8 cellular contexts compared by ENCODE assay signal in genomic region chr22:43088979-43089717, GRCh38. TPM values are rescaled to one million over a fixed set of nuclear protein-coding genes. Genes with fewer than 3 reads are reported as not detected.
DNase-seq lines count a peak whose midpoint lies in the region; ATAC-seq and TF ChIP-seq lines count a peak whose summit lies in the region.

TTLL1 (minus strand) TSS chr22:43089391; CDS start chr22:43075586, 13,805 bp downstream.

- H3K9me2 ChIP-seq in MM.1S (replicated peaks; ENCODE audit: insufficient read depth, low read length), result no peaks in the 10 kb centered on the region

- H3K27me3 ChIP-seq in MM.1S (replicated peaks; ENCODE audit: insufficient read depth, low read length) (no peaks in the 10 kb centered on the region), thoracic aorta (replicated peaks; ENCODE audit: insufficient read depth) (no peaks in the 10 kb centered on the region)

- peaks cover 27% of the 10 kb centered on the region for H3F3A ChIP-seq in MM.1S (ENCODE audit: insufficient read depth, low read length)

- peaks cover 13% of the 10 kb centered on the region for H3K4me1 Mint-ChIP-seq in osteocyte (ENCODE audit: unreplicated experiment)

- peak within 1 kb of the TSS; percentile 74 for H3K4me3 ChIP-seq in MM.1S (ENCODE audit: low read length)
- H3K4me3 ChIP-seq in thoracic aorta, result peak within 1 kb of the TSS; percentile 78

- H3K27me3 Mint-ChIP-seq in osteocyte (ENCODE audit: unreplicated experiment), result no peaks in the 10 kb centered on the region

- H3K4me3 Mint-ChIP-seq in osteocyte (ENCODE audit: unreplicated experiment), result peak within 1 kb of the TSS; percentile 86

- H3K9me3 Mint-ChIP-seq in osteocyte (ENCODE audit: unreplicated experiment), result no peaks in the 10 kb centered on the region

- H3K4me1 ChIP-seq in MM.1S (ENCODE audit: low read length) (peaks cover 19% of the 10 kb centered on the region), thoracic aorta (ENCODE audit: control insufficient read depth in 1 of 2, low read depth in 2 of 2) (peaks cover 3 to 7% of the 10 kb centered on the region in 2 donors)

- H2AFZ ChIP-seq in MM.1S (ENCODE audit: low read length), result peak within 1 kb of the TSS; percentile 99

- H3K36me3 Mint-ChIP-seq in osteocyte (ENCODE audit: unreplicated experiment), result peaks cover 8% of the 10 kb centered on the region

- H3K27ac Mint-ChIP-seq in osteocyte (ENCODE audit: unreplicated experiment), result peak within 1 kb of the TSS; percentile 87

- no peaks in the 10 kb centered on the region for H4K20me1 ChIP-seq in MM.1S (ENCODE audit: insufficient read depth, low read length)

- peak within 1 kb of the TSS; percentile 43 for H3K9ac ChIP-seq in MM.1S (ENCODE audit: low read length)

- H3K9me3 ChIP-seq in MM.1S (replicated peaks; ENCODE audit: insufficient read depth, low read length) (no peaks in the 10 kb centered on the region), thoracic aorta (no peaks in the 10 kb centered on the region)

- H3K36me3 ChIP-seq in MM.1S (replicated peaks; ENCODE audit: insufficient read depth, low read length) (no peaks in the 10 kb centered on the region), thoracic aorta (no peaks in the 10 kb centered on the region)

- no peaks in the 10 kb centered on the region for H3K79me2 ChIP-seq in MM.1S (ENCODE audit: low read length)

- no peak for ATAC-seq in thoracic aorta (ENCODE audit: insufficient number of reproducible peaks, low FRiP score, low read depth)

- H3K4me2 ChIP-seq in MM.1S (ENCODE audit: low read depth, low read length), result peak within 1 kb of the TSS; percentile 88

- DNase-seq in Daoy (ENCODE audit: low read depth), result peak; percentile 94
- peak; percentile 61 for DNase-seq in GOT3 (lab: John Stamatoyannopoulos, UW)
- peak; percentile 92 for DNase-seq in MM.1S
- peak; percentile 83 for DNase-seq in SK-N-DZ (ENCODE audit: low spot score)
- DNase-seq in activated naive CD4-positive, alpha-beta T cell treated with anti-CD3 and anti-CD28 coated beads, Interleukin-2, amount 50 U/mL, for 16 hours, result peak; percentile 91
- peak; percentile 88 for DNase-seq in glomerular visceral epithelial cell (ENCODE audit: extremely low spot score)
- peak; percentile 94 for DNase-seq in osteocyte (ENCODE audit: extremely low spot score, unreplicated experiment)
- DNase-seq in thoracic aorta (ENCODE audit: low spot score), result peak; percentile 43

- no peak for TF ChIP-seq CTCF in MM.1S (IDR thresholded peaks at IDR 0.05; ENCODE audit: low read length)
- no peak for TF ChIP-seq CTCF in osteocyte (IDR thresholded peaks at IDR 0.05)
- peak; percentile 18 for TF ChIP-seq CTCF in thoracic aorta (IDR thresholded peaks at IDR 0.05)

- H3K27ac ChIP-seq in MM.1S (ENCODE audit: low read length) (peak within 1 kb of the TSS; percentile 55; the same call in 1 of the 2 replicates), thoracic aorta (no peak within 1 kb of the TSS)

RNA-seq across cellular contexts. Expression of gene TTLL1, which starts in this region (rescaled TPM):
- total RNA-seq in Daoy (2014; rRNA removed; shearing (Covaris generic)), result 9.6 and 15.1 TPM in 2 replicates
- polyA plus RNA-seq in SK-N-DZ (2014; cell fraction: cytosol; rRNA removed), result 11.9 and 15.2 TPM in 2 replicates
- 5.1 and 6.4 TPM in 2 replicates for polyA plus RNA-seq in SK-N-DZ (2014; cell fraction: nucleus; rRNA removed)
- total RNA-seq in osteocyte (16.5 and 21.5 TPM in 2 replicates), thoracic aorta (1 to 10 TPM; 1.1 to 4.3 TPM)

Comparison
In these comparisons a context has a peak if more than half of its experiments do, and no peak if none do; other contexts are left out.
1. DNase-seq: peak in every context shown above with its lines; median percentile 94 in Daoy; 94 in osteocyte; 92 in MM.1S; 91 in activated naive CD4-positive, alpha-beta T cell treated with anti-CD3 and anti-CD28 coated beads, Interleukin-2, amount 50 U/mL, for 16 hours; 88 in glomerular visceral epithelial cell; 83 in SK-N-DZ; 61 in GOT3; 43 in thoracic aorta.